Comparison of ENCODE assay signal across 17 cellular contexts in the genomic region with DNA sequence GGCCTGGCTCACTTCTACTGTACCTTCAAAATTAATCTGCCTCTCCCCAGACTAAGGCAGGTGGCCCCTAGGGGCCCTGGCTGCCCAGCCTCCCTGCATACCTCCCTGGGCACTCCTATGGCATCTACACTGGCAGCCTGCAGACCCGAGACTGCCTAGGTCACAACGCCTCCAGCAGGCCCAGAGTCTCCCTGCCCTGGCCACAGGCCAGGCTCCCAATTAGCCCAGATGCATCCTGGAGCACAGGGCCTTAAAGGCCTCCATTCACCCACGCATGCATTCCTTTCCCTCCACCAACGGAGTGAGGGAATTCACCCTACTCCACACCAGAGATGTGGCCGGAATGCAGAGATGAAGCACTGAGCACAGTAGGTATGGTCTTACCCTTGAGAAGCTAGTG. TPM values are rescaled to one million over a fixed set of nuclear protein-coding genes. Genes with fewer than 3 reads are reported as not detected.
DNase-seq lines count a peak whose midpoint lies in the region; ATAC-seq and TF ChIP-seq lines count a peak whose summit lies in the region.
"Had no signal": no experiment of that assay in that cellular context is flagged by ENCODE, and none has a peak within 500 bp of the region (broad histone marks: within the 10 kb centered on the region; RNA-seq: fewer than 3 reads in every experiment).

No MANE protein-coding gene starts in this region.

- H3K4me3 ChIP-seq in Peyer's patch (no peak overlapping the region), upper lobe of right lung (no peak overlapping the region), neuronal stem cell (ENCODE audit: low read length in 2 of 2) (no peak overlapping the region)

- peaks cover 41% of the 10 kb centered on the region for H3K27me3 Mint-ChIP-seq in glutamatergic neuron (ENCODE audit: unreplicated experiment)

- no peak overlapping the region for H2AK5ac ChIP-seq in neuronal stem cell (ENCODE audit: low read depth, low read length)

- no peak overlapping the region for H3K27ac Mint-ChIP-seq in glutamatergic neuron (ENCODE audit: unreplicated experiment)

- H3K36me3 ChIP-seq in Peyer's patch (no peaks in the 10 kb centered on the region), upper lobe of right lung (no peaks in the 10 kb centered on the region), neuronal stem cell (replicated peaks in 1 of 2; ENCODE audit: control insufficient read depth in 2 of 2, insufficient read depth in 2 of 2, low read length in 2 of 2) (no peaks in the 10 kb centered on the region)

- DNase-seq in DMS79 treated with DMSO at 0.1 percent for 48 hours (lab: John Stamatoyannopoulos, UW) (peak; percentile 10), DMS79 (lab: John Stamatoyannopoulos, UW) (no peak), Peyer's patch (peak in 2 of 3 donors; percentile 17 to 19), glutamatergic neuron (no peak), upper lobe of right lung (peak; percentile 44), neuronal stem cell (ENCODE audit: low spot score) (no peak), NCI-H2227 (lab: John Stamatoyannopoulos, UW; ENCODE audit: unreplicated experiment) (no peak), NK-92 (lab: John Stamatoyannopoulos, UW; ENCODE audit: unreplicated experiment) (no peak)
- DNase-seq: 8988T, DND-41, GOT3, NCI-H2029, NCI-H510A treated with DMSO at 0.1 percent for 48 hours had no signal

- H2BK120ac ChIP-seq in neuronal stem cell (ENCODE audit: low read depth, low read length): no peak overlapping the region

- H3K23ac ChIP-seq in neuronal stem cell (ENCODE audit: low read depth, low read length, poor library complexity): no peak overlapping the region

- H2BK5ac ChIP-seq in neuronal stem cell (ENCODE audit: low read length): no peak overlapping the region

- H3K4ac ChIP-seq in neuronal stem cell (ENCODE audit: low read length): no peak overlapping the region

- no peak overlapping the region for H3K18ac ChIP-seq in neuronal stem cell (ENCODE audit: low read length)

- TF ChIP-seq CTCF in Peyer's patch (IDR thresholded peaks at IDR 0.05) (no peak), glutamatergic neuron (IDR thresholded peaks at IDR 0.05; ENCODE audit: partially characterized antibody, unreplicated experiment) (no peak), upper lobe of right lung (IDR thresholded peaks at IDR 0.05) (no peak)

- no peak for TF ChIP-seq POLR2A in Peyer's patch (IDR thresholded peaks at IDR 0.05)

- no peak overlapping the region for H4K91ac ChIP-seq in neuronal stem cell (ENCODE audit: low read depth, low read length, poor library complexity)

- H3K4me3 Mint-ChIP-seq in glutamatergic neuron (ENCODE audit: unreplicated experiment): peak overlapping the region; percentile 42

- intact Hi-C loops in upper lobe of right lung (cut with DNase I): no loop called here

- H3K27ac ChIP-seq in Peyer's patch (no peak overlapping the region), upper lobe of right lung (no peak overlapping the region), neuronal stem cell (replicated peaks; ENCODE audit: low read length) (no peak overlapping the region)
- H3K27ac ChIP-seq: KMS-11 had no signal

- H3K4me2 ChIP-seq in neuronal stem cell (ENCODE audit: insufficient read depth, low read length, poor library complexity, severe bottlenecking): no peak overlapping the region
- H3K4me2 ChIP-seq: KMS-11 had no signal

- no peak overlapping the region for H3K14ac ChIP-seq in neuronal stem cell (ENCODE audit: low read length)

- no peak overlapping the region for H3K9ac ChIP-seq in neuronal stem cell (ENCODE audit: low read depth, low read length, poor library complexity)
- H3K9ac ChIP-seq: KMS-11 had no signal

- no peak for ATAC-seq in upper lobe of right lung
- ATAC-seq: HepG2 had no signal

- H3K9me3 Mint-ChIP-seq in glutamatergic neuron (ENCODE audit: unreplicated experiment): peaks cover 17% of the 10 kb centered on the region

- H3K9me3 ChIP-seq in Peyer's patch (peaks cover 0 to 9% (median 0%) of the 10 kb centered on the region in 4 donors), upper lobe of right lung (no peaks in the 10 kb centered on the region), neuronal stem cell (replicated peaks in 1 of 2; ENCODE audit: control insufficient read depth in 2 of 2, insufficient read depth in 1 of 2, low read depth in 1 of 2, low read length in 2 of 2) (peaks cover 6 to 7% of the 10 kb centered on the region in 2 donors)

- no peak overlapping the region for H2BK12ac ChIP-seq in neuronal stem cell (ENCODE audit: low read length)

- peaks cover 3% of the 10 kb centered on the region for H3K79me1 ChIP-seq in neuronal stem cell (ENCODE audit: low read depth, low read length)

- peaks cover 0 to 13% of the 10 kb centered on the region in 2 donors for H3K27me3 ChIP-seq in Peyer's patch
- H3K27me3 ChIP-seq in upper lobe of right lung: peaks cover 87% of the 10 kb centered on the region
- peaks cover 37 to 98% (median 59%) of the 10 kb centered on the region in 3 experiments for H3K27me3 ChIP-seq in neuronal stem cell (ENCODE audit: control insufficient read depth in 3 of 3, insufficient read depth in 3 of 3, low read depth in 1 of 3, low read length in 3 of 3)

- H2BK15ac ChIP-seq in neuronal stem cell (ENCODE audit: low read length): no peak overlapping the region

- H4K8ac ChIP-seq in neuronal stem cell (ENCODE audit: low read depth, low read length): no peak overlapping the region

- no CpG with 5 or more reads among the region's 5 CpGs for WGBS in neuronal stem cell (ENCODE audit: extremely low coverage in 2 of 2, insufficient read length in 2 of 2, insufficient replicate concordance in 1 of 2), 2 donors

- H3K4me1 ChIP-seq in Peyer's patch (peaks cover 0 to 5% (median 0%) of the 10 kb centered on the region in 4 donors), upper lobe of right lung (no peaks in the 10 kb centered on the region), neuronal stem cell (ENCODE audit: control insufficient read depth in 2 of 2, insufficient read depth in 1 of 2, low read depth in 1 of 2, low read length in 2 of 2) (peaks cover 4 to 22% of the 10 kb centered on the region in 2 donors)

- no peak overlapping the region for H2AFZ ChIP-seq in neuronal stem cell (ENCODE audit: low read length)

- peaks cover 33% of the 10 kb centered on the region for H3K4me1 Mint-ChIP-seq in glutamatergic neuron (ENCODE audit: low read depth, unreplicated experiment)

- peaks cover 6% of the 10 kb centered on the region for H3K36me3 Mint-ChIP-seq in glutamatergic neuron (ENCODE audit: unreplicated experiment)

RNA-seq across cellular contexts. Expression of gene CHAT, which starts 1.9 kb away (rescaled TPM):
- 1 to 10 TPM in 3 of 4 donors, not detected in 1; 2.1 to 3.8 (median 3.4) TPM for total RNA-seq in Peyer's patch
- 15.4 TPM for total RNA-seq in glutamatergic neuron (ENCODE audit: unreplicated experiment)
- total RNA-seq in upper lobe of right lung: not detected
- polyA plus RNA-seq in neuronal stem cell (2013, experiment 1 of 2): 0.03 TPM
- not detected for polyA plus RNA-seq in neuronal stem cell (2013, experiment 2 of 2)
- total RNA-seq: HepG2, MCF 10A, RPMI7951 had no signal
- polyA plus RNA-seq: HepG2 had no signal

RNA-seq across cellular contexts. Expression of gene SLC18A3, which starts 5.6 kb away (rescaled TPM):
- total RNA-seq in Peyer's patch (under 1 TPM in 1 of 4 donors, not detected in 3; 0.47 TPM), glutamatergic neuron (ENCODE audit: unreplicated experiment) (21.5 TPM), upper lobe of right lung (not detected)
- 0.07 TPM for polyA plus RNA-seq in neuronal stem cell (2013, experiment 1 of 2)
- polyA plus RNA-seq in neuronal stem cell (2013, experiment 2 of 2): 0.06 TPM
- total RNA-seq: HepG2, MCF 10A, RPMI7951 had no signal
- polyA plus RNA-seq: HepG2 had no signal

Comparison
In these comparisons a context has a peak if more than half of its experiments do, and no peak if none do; other contexts are left out.
1. DNase-seq: peak in DMS79 treated with DMSO at 0.1 percent for 48 hours (single experiment), Peyer's patch (2 of 3) and upper lobe of right lung (single experiment); none in DMS79 (single experiment), glutamatergic neuron (single experiment), neuronal stem cell (single experiment), NCI-H2227 (single experiment) and NK-92 (single experiment).
2. RNA of gene SLC18A3, which starts 5.6 kb away (total RNA-seq): 21.5 TPM in glutamatergic neuron (single experiment); 0.47 TPM in Peyer's patch and not detected in upper lobe of right lung (single experiment); every median in the first group is over 10 times any median in the second.